Comparison of ENCODE assay signal across 17 cellular contexts in genomic region chr7:27107901-27108381, GRCh38. TPM values are rescaled to one million over a fixed set of nuclear protein-coding genes. Genes with fewer than 3 reads are reported as not detected.
DNase-seq lines count a peak whose midpoint lies in the region; ATAC-seq, FAIRE-seq and TF ChIP-seq lines count a peak whose summit lies in the region.
"Had no signal": no experiment of that assay in that cellular context is flagged by ENCODE, and none has a peak within 500 bp of the region (broad histone marks: within the 10 kb centered on the region; RNA-seq: fewer than 3 reads in every experiment).

No MANE protein-coding gene starts in this region.

- ATAC-seq in heart right ventricle (no peak), left ventricle myocardium superior (no peak), pancreas (no peak), aorta (ENCODE audit: low FRiP score) (peak; percentile 4)
- ATAC-seq in naive thymus-derived CD8-positive, alpha-beta T cell, result no peak

- peaks cover 0 to 3% (median 0%) of the 10 kb centered on the region in 3 donors for H3K36me3 Mint-ChIP-seq in naive thymus-derived CD8-positive, alpha-beta T cell

- no peak overlapping the region for H3K27ac Mint-ChIP-seq in naive thymus-derived CD8-positive, alpha-beta T cell
- H3K27ac Mint-ChIP-seq: memory B cell had no signal

- no peaks in the 10 kb centered on the region for H3K36me3 ChIP-seq in heart right ventricle
- H3K36me3 ChIP-seq in pancreas, result no peaks in the 10 kb centered on the region
- H3K36me3 ChIP-seq in aorta (ENCODE audit: control insufficient read depth in 1 of 2, insufficient read depth in 2 of 2, low read length in 1 of 2), result no peaks in the 10 kb centered on the region

- POLR2A ChIA-PET in naive thymus-derived CD8-positive, alpha-beta T cell (lab: Charles Lee), result no interaction called here

- H3K27me3 ChIP-seq in heart right ventricle, result peaks cover 25 to 100% (median 100%) of the 10 kb centered on the region in 7 donors
- peaks cover 0 to 62% (median 4%) of the 10 kb centered on the region in 4 donors for H3K27me3 ChIP-seq in pancreas
- H3K27me3 ChIP-seq in aorta (ENCODE audit: control insufficient read depth in 1 of 2, insufficient read depth in 2 of 2, low read length in 1 of 2), result no peaks in the 10 kb centered on the region
- peaks cover 32 to 100% (median 100%) of the 10 kb centered on the region in 45 donors for H3K27me3 ChIP-seq in dorsolateral prefrontal cortex

- DNase-seq in heart right ventricle (no peak), left ventricle myocardium superior (no peak), pancreas (peak in 1 of 6 donors; percentile 47), aorta (peak in 1 of 2 donors; percentile 49), dorsolateral prefrontal cortex (no peak), Kasumi-1 (lab: John Stamatoyannopoulos, UW) (no peak)
- no peak for DNase-seq in naive thymus-derived CD8-positive, alpha-beta T cell
- DNase-seq: activated CD8-positive, alpha-beta memory T cell treated with anti-CD3 and anti-CD28 coated beads, Interleukin-2, amount 50 U/mL, for 4 hours; DMS 273 treated with DMSO at 0.1 percent for 48 hours; NCI-H524; SHP77; stimulated activated CD4-positive, alpha-beta T cell treated with anti-CD3 and anti-CD28 coated beads, Interleukin-12 subunit alpha, Interleukin-12 subunit beta, amount 100 ng/mL, for 4 hours; stimulated activated CD8-positive, alpha-beta memory T cell treated with anti-CD3 and anti-CD28 coated beads, Interleukin-4, amount 100 ng/mL, for 48 hours had no signal

- H3K4me3 Mint-ChIP-seq in naive thymus-derived CD8-positive, alpha-beta T cell, result no peak overlapping the region
- H3K4me3 Mint-ChIP-seq: memory B cell had no signal

- H3K27ac ChIP-seq in heart right ventricle, result peak overlapping the region in 6 of 10 donors; percentile 19 to 86 (median 52)
- peak overlapping the region in 3 of 4 donors; percentile 10 to 62 (median 40) for H3K27ac ChIP-seq in pancreas
- H3K27ac ChIP-seq in aorta (ENCODE audit: low read depth in 1 of 2, low read length in 2 of 2), result peak overlapping the region; percentile 86 to 96
- H3K27ac ChIP-seq in dorsolateral prefrontal cortex, result no peak overlapping the region

- TF ChIP-seq CTCF in heart right ventricle (IDR thresholded peaks at IDR 0.05) (no peak), pancreas (IDR thresholded peaks at IDR 0.05) (no peak), dorsolateral prefrontal cortex (IDR thresholded peaks at IDR 0.05 in 54 of 56, conservative IDR thresholded peaks at IDR 0.05 in 2 of 56; ENCODE audit: low read depth in 1 of 56, partially characterized antibody in 56 of 56) (no peak)

- H3K9me3 Mint-ChIP-seq in naive thymus-derived CD8-positive, alpha-beta T cell, result peaks cover 0 to 2% (median 0%) of the 10 kb centered on the region in 9 donors

- peaks cover 0 to 39% (median 5%) of the 10 kb centered on the region in 9 donors for H3K4me1 ChIP-seq in heart right ventricle
- H3K4me1 ChIP-seq in pancreas, result no peaks in the 10 kb centered on the region
- peaks cover 0 to 6% of the 10 kb centered on the region in 2 donors for H3K4me1 ChIP-seq in aorta (ENCODE audit: control insufficient read depth in 1 of 2, insufficient read depth in 2 of 2, low read length in 2 of 2)

- H3K4me1 Mint-ChIP-seq in naive thymus-derived CD8-positive, alpha-beta T cell, result peaks cover 4 to 9% (median 6%) of the 10 kb centered on the region in 4 donors

- H3K9me3 ChIP-seq in heart right ventricle (no peaks in the 10 kb centered on the region), iPS-18c (ENCODE audit: control insufficient read depth, insufficient read depth, low read length) (peaks cover 2% of the 10 kb centered on the region), pancreas (no peaks in the 10 kb centered on the region), aorta (ENCODE audit: control insufficient read depth, low read length) (no peaks in the 10 kb centered on the region)

- no peak for FAIRE-seq in pancreas (lab: Jason Lieb, UNC)
- FAIRE-seq: A204.1, GM12891 had no signal

- peak overlapping the region in 6 of 10 donors; percentile 8 to 45 (median 22) for H3K4me3 ChIP-seq in heart right ventricle
- H3K4me3 ChIP-seq in iPS-18c (ENCODE audit: insufficient read depth, low read depth, low read length), result 0 out of 2 replicates have a peak overlapping the region, but pooled peaks have one; percentile 34
- H3K4me3 ChIP-seq in pancreas, result no peak overlapping the region
- peak overlapping the region; percentile 1 to 28 for H3K4me3 ChIP-seq in aorta (ENCODE audit: low read length in 2 of 2)
- no peak overlapping the region for H3K4me3 ChIP-seq in dorsolateral prefrontal cortex

- 4 to 12% methylated on average over 30 of the region's 30 CpGs for WGBS in heart right ventricle, 2 donors
- WGBS in pancreas, 2 donors, result 13 to 25% methylated on average over 23 to 30 of the region's 30 CpGs
- WGBS in aorta, 2 donors, result 10 to 14% methylated on average over 30 of the region's 30 CpGs

- intact Hi-C loops in heart right ventricle (cut with DNase I) (no loop called here), left ventricle myocardium superior (cut with micrococcal nuclease) (no loop called here), pancreas (cut with DNase I) (no loop called here), aorta (cut with DNase I) (no loop called here), dorsolateral prefrontal cortex (cut with DNase I) (no loop called here)

- H3K27me3 Mint-ChIP-seq in naive thymus-derived CD8-positive, alpha-beta T cell, result peaks cover 13 to 48% (median 30%) of the 10 kb centered on the region in 5 donors

RNA-seq across cellular contexts. Expression of gene HOXA2, which starts 5.5 kb away (rescaled TPM):
- under 1 TPM in 2 of 10 donors, not detected in 8; 0.15 to 0.23 TPM for total RNA-seq in heart right ventricle
- polyA plus RNA-seq in heart right ventricle, result under 1 TPM; 0.10 to 0.22 TPM
- 0.12 TPM for total RNA-seq in left ventricle myocardium superior
- total RNA-seq in pancreas, result under 1 TPM in 5 of 6 donors, not detected in 1; 0.09 to 0.53 (median 0.12) TPM
- polyA plus RNA-seq in pancreas, result under 1 TPM; 0.27 to 0.28 TPM
- total RNA-seq in aorta, result 1 to 10 TPM; 1.6 to 4.7 TPM
- 1 to 10 TPM; 2.3 to 3.6 TPM for polyA plus RNA-seq in aorta
- total RNA-seq in dorsolateral prefrontal cortex, result not detected
- not detected for total RNA-seq in naive thymus-derived CD8-positive, alpha-beta T cell
- not detected for polyA plus RNA-seq in naive thymus-derived CD8-positive, alpha-beta T cell

RNA-seq across cellular contexts. Expression of gene HOXA1, which starts 12.1 kb away (rescaled TPM):
- total RNA-seq in heart right ventricle, result under 1 TPM in 2 of 10 donors, not detected in 8; 0.15 to 0.37 TPM
- polyA plus RNA-seq in heart right ventricle, result under 1 TPM in 1 of 2 donors, not detected in 1; 0.07 TPM
- total RNA-seq in left ventricle myocardium superior, result not detected
- under 1 TPM in 2 of 6 donors, not detected in 4; 0.12 to 0.16 TPM for total RNA-seq in pancreas
- polyA plus RNA-seq in pancreas, result under 1 TPM in 1 of 2 donors, not detected in 1; 0.05 TPM
- 1 to 10 TPM; 1.3 to 1.6 TPM for total RNA-seq in aorta
- polyA plus RNA-seq in aorta, result under 1 TPM; 0.59 to 0.88 TPM
- total RNA-seq in dorsolateral prefrontal cortex, result under 1 TPM in 2 of 120 experiments, not detected in 118; 0.21 to 0.27 TPM
- total RNA-seq in naive thymus-derived CD8-positive, alpha-beta T cell, result under 1 TPM; 0.44 to 0.68 TPM
- polyA plus RNA-seq in naive thymus-derived CD8-positive, alpha-beta T cell, result under 1 TPM in 2 of 3 donors, not detected in 1; 0.15 to 0.38 TPM

RNA-seq across cellular contexts. Expression of gene HOXA4, which starts 22.6 kb away (rescaled TPM):
- total RNA-seq in heart right ventricle, result 1 to 10 TPM in 1 of 10 donors, under 1 TPM in 5, not detected in 4; 0.20 to 1.1 (median 0.48) TPM
- 1 to 10 TPM in 1 of 2 donors, under 1 TPM in 1; 0.59 to 1.2 TPM for polyA plus RNA-seq in heart right ventricle
- total RNA-seq in left ventricle myocardium superior, result 0.15 TPM
- total RNA-seq in pancreas, result under 1 TPM; 0.19 to 0.98 (median 0.25) TPM
- polyA plus RNA-seq in pancreas, result 1 to 10 TPM; 1.9 to 2.4 TPM
- 10 to 100 TPM in 1 of 2 donors, 1 to 10 TPM in 1; 5.6 to 11.6 TPM for total RNA-seq in aorta
- polyA plus RNA-seq in aorta, result 10 to 100 TPM in 1 of 2 donors, 1 to 10 TPM in 1; 2.6 to 10.1 TPM
- under 1 TPM in 2 of 120 experiments, not detected in 118; 0.38 to 0.66 TPM for total RNA-seq in dorsolateral prefrontal cortex
- under 1 TPM in 1 of 2 experiments, not detected in 1; 0.31 TPM for total RNA-seq in naive thymus-derived CD8-positive, alpha-beta T cell
- under 1 TPM in 2 of 3 donors, not detected in 1; 0.22 to 0.38 TPM for polyA plus RNA-seq in naive thymus-derived CD8-positive, alpha-beta T cell

RNA-seq across cellular contexts. Expression of gene HOXA5, which starts 35.5 kb away (rescaled TPM):
- total RNA-seq in heart right ventricle (under 1 TPM in 3 of 10 donors, not detected in 7; 0.21 to 0.95 (median 0.28) TPM), left ventricle myocardium superior (not detected), pancreas (1 to 10 TPM in 1 of 6 donors, under 1 TPM in 4, not detected in 1; 0.24 to 1.4 (median 0.76) TPM), aorta (10 to 100 TPM in 1 of 2 donors, 1 to 10 TPM in 1; 8.0 to 11.8 TPM), dorsolateral prefrontal cortex (1 to 10 TPM in 1 of 120 experiments, under 1 TPM in 1, not detected in 118; 0.35 to 1.8 TPM)
- polyA plus RNA-seq in heart right ventricle (under 1 TPM in 1 of 2 donors, not detected in 1; 0.09 TPM), pancreas (1 to 10 TPM in 1 of 2 donors, under 1 TPM in 1; 0.95 to 1.2 TPM), aorta (1 to 10 TPM; 1.6 to 2.7 TPM)
- total RNA-seq in naive thymus-derived CD8-positive, alpha-beta T cell, result not detected
- polyA plus RNA-seq in naive thymus-derived CD8-positive, alpha-beta T cell, result not detected

RNA-seq across cellular contexts. Expression of gene HOXA6, which starts 39.6 kb away (rescaled TPM):
- not detected for total RNA-seq in heart right ventricle
- polyA plus RNA-seq in heart right ventricle, result not detected
- total RNA-seq in left ventricle myocardium superior, result not detected
- under 1 TPM in 1 of 6 donors, not detected in 5; 0.34 TPM for total RNA-seq in pancreas
- under 1 TPM in 1 of 2 donors, not detected in 1; 0.12 TPM for polyA plus RNA-seq in pancreas
- total RNA-seq in aorta, result 1 to 10 TPM; 6.3 to 7.6 TPM
- under 1 TPM in 1 of 2 donors, not detected in 1; 0.97 TPM for polyA plus RNA-seq in aorta
- not detected for total RNA-seq in dorsolateral prefrontal cortex
- total RNA-seq in naive thymus-derived CD8-positive, alpha-beta T cell, result not detected
- polyA plus RNA-seq in naive thymus-derived CD8-positive, alpha-beta T cell, result not detected

Comparison
In these comparisons a context has a peak if more than half of its experiments do, and no peak if none do; other contexts are left out.
1. H3K27ac ChIP-seq: peak in heart right ventricle (6 of 10), pancreas (3 of 4) and aorta (2 of 2); none in dorsolateral prefrontal cortex (0 of 59).
2. H3K4me3 ChIP-seq: peak in heart right ventricle (6 of 10), iPS-18c (single experiment) and aorta (2 of 2); none in pancreas (0 of 4) and dorsolateral prefrontal cortex (0 of 59).